1 cellular context compared by ENCODE assay signal in the genomic region with DNA sequence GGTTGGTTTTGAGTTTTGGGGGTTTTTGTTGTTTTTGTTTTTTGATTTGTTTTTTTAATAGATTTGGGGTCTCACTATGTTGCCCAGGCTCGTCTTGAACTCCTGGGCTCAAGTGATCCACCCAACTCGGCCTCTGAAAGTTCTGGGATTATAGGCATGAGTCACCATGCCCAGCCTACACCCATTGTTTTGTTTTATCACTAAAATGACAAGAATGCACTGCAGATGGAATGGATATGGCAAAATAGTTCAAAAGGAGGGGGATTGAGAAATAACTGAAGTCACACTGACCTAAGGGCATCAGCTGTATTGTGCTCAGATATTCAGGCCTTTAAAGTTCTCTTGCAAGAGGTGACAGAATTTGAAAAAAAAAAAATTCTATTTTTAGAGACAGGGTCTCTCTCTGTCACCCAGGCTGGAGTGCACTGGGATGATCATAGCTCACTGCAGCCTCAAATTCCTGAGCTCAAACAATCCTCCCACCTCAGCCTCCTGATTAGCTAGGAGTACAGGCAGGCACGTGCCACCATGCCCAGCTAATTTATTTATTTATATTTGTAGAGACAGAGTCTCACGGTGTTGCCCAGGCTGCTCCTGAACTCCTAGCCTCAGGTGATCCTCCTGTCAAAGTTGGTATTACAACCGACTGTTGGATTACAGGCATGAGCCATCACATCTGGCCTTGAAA.
A peak's percentile ranks its signal among the peaks of the same experiment; 100 is the strongest.
TF ChIP-seq lines count a peak whose summit lies in the region.

No MANE protein-coding gene starts in this region.

TF ChIP-seq in HepG2, 621 proteins besides CTCF, POLR2A, EP300 and RAD21 (continued from another document and continues in another):
- TF ChIP-seq, protein P1, sequence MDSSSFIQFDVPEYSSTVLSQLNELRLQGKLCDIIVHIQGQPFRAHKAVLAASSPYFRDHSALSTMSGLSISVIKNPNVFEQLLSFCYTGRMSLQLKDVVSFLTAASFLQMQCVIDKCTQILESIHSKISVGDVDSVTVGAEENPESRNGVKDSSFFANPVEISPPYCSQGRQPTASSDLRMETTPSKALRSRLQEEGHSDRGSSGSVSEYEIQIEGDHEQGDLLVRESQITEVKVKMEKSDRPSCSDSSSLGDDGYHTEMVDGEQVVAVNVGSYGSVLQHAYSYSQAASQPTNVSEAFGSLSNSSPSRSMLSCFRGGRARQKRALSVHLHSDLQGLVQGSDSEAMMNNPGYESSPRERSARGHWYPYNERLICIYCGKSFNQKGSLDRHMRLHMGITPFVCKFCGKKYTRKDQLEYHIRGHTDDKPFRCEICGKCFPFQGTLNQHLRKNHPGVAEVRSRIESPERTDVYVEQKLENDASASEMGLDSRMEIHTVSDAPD (CRISPR knock-in tag; IDR thresholded peaks at IDR 0.05), result no peak
- TF ChIP-seq, protein P2, sequence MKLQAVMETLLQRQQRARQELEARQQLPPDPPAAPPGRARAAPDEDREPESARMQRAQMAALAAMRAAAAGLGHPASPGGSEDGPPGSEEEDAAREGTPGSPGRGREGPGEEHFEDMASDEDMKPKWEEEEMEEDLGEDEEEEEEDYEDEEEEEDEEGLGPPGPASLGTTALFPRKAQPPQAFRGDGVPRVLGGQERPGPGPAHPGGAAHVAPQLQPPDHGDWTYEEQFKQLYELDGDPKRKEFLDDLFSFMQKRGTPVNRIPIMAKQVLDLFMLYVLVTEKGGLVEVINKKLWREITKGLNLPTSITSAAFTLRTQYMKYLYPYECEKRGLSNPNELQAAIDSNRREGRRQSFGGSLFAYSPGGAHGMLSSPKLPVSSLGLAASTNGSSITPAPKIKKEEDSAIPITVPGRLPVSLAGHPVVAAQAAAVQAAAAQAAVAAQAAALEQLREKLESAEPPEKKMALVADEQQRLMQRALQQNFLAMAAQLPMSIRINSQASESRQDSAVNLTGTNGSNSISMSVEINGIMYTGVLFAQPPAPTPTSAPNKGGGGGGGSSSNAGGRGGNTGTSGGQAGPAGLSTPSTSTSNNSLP (IDR thresholded peaks at IDR 0.05; ENCODE audit: low read depth, low read length), result peak; percentile 64; the same call in 1 of the 2 replicates
- TF ChIP-seq NFYB (CRISPR knock-in tag; IDR thresholded peaks at IDR 0.05) (no peak), SSRP1 (CRISPR knock-in tag; IDR thresholded peaks at IDR 0.05) (no peak), RORA (CRISPR knock-in tag; IDR thresholded peaks at IDR 0.05) (no peak), SPEN (CRISPR knock-in tag; IDR thresholded peaks at IDR 0.05; ENCODE audit: low read depth) (no peak), ZFP41 (CRISPR knock-in tag; IDR thresholded peaks at IDR 0.05; ENCODE audit: borderline replicate concordance) (no peak), MLLT10 (CRISPR knock-in tag; IDR thresholded peaks at IDR 0.05) (no peak), ZNF780A (CRISPR knock-in tag; IDR thresholded peaks at IDR 0.05) (no peak), MEF2D (CRISPR knock-in tag; IDR thresholded peaks at IDR 0.05) (0 out of 2 replicates have a peak, but pooled peaks have one; percentile 35), SAP130 (CRISPR knock-in tag; IDR thresholded peaks at IDR 0.05; ENCODE audit: low read depth) (peak; percentile 66), NR2F6 (IDR thresholded peaks at IDR 0.05) (peak; percentile 58), NR2F6 (CRISPR knock-in tag; IDR thresholded peaks at IDR 0.05) (peak; percentile 69; the same call in 1 of the 2 replicates), ZSCAN25 (CRISPR knock-in tag; IDR thresholded peaks at IDR 0.05) (no peak), ZNF34 (CRISPR knock-in tag; IDR thresholded peaks at IDR 0.05; ENCODE audit: borderline replicate concordance) (no peak), SAFB2 (CRISPR knock-in tag; IDR thresholded peaks at IDR 0.05; ENCODE audit: borderline replicate concordance, low read depth) (no peak)
- TF ChIP-seq, protein P3, sequence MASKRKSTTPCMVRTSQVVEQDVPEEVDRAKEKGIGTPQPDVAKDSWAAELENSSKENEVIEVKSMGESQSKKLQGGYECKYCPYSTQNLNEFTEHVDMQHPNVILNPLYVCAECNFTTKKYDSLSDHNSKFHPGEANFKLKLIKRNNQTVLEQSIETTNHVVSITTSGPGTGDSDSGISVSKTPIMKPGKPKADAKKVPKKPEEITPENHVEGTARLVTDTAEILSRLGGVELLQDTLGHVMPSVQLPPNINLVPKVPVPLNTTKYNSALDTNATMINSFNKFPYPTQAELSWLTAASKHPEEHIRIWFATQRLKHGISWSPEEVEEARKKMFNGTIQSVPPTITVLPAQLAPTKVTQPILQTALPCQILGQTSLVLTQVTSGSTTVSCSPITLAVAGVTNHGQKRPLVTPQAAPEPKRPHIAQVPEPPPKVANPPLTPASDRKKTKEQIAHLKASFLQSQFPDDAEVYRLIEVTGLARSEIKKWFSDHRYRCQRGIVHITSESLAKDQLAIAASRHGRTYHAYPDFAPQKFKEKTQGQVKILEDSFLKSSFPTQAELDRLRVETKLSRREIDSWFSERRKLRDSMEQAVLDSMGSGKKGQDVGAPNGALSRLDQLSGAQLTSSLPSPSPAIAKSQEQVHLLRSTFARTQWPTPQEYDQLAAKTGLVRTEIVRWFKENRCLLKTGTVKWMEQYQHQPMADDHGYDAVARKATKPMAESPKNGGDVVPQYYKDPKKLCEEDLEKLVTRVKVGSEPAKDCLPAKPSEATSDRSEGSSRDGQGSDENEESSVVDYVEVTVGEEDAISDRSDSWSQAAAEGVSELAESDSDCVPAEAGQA (IDR thresholded peaks at IDR 0.05; ENCODE audit: low read depth), result no peak
- TF ChIP-seq, protein P3 (CRISPR knock-in tag; IDR thresholded peaks at IDR 0.05; ENCODE audit: borderline replicate concordance), result no peak
- TF ChIP-seq, protein P4, sequence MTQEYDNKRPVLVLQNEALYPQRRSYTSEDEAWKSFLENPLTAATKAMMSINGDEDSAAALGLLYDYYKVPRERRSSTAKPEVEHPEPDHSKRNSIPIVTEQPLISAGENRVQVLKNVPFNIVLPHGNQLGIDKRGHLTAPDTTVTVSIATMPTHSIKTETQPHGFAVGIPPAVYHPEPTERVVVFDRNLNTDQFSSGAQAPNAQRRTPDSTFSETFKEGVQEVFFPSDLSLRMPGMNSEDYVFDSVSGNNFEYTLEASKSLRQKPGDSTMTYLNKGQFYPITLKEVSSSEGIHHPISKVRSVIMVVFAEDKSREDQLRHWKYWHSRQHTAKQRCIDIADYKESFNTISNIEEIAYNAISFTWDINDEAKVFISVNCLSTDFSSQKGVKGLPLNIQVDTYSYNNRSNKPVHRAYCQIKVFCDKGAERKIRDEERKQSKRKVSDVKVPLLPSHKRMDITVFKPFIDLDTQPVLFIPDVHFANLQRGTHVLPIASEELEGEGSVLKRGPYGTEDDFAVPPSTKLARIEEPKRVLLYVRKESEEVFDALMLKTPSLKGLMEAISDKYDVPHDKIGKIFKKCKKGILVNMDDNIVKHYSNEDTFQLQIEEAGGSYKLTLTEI (CRISPR knock-in tag; conservative IDR thresholded peaks at IDR 0.05), result no peak
- TF ChIP-seq, protein P5, sequence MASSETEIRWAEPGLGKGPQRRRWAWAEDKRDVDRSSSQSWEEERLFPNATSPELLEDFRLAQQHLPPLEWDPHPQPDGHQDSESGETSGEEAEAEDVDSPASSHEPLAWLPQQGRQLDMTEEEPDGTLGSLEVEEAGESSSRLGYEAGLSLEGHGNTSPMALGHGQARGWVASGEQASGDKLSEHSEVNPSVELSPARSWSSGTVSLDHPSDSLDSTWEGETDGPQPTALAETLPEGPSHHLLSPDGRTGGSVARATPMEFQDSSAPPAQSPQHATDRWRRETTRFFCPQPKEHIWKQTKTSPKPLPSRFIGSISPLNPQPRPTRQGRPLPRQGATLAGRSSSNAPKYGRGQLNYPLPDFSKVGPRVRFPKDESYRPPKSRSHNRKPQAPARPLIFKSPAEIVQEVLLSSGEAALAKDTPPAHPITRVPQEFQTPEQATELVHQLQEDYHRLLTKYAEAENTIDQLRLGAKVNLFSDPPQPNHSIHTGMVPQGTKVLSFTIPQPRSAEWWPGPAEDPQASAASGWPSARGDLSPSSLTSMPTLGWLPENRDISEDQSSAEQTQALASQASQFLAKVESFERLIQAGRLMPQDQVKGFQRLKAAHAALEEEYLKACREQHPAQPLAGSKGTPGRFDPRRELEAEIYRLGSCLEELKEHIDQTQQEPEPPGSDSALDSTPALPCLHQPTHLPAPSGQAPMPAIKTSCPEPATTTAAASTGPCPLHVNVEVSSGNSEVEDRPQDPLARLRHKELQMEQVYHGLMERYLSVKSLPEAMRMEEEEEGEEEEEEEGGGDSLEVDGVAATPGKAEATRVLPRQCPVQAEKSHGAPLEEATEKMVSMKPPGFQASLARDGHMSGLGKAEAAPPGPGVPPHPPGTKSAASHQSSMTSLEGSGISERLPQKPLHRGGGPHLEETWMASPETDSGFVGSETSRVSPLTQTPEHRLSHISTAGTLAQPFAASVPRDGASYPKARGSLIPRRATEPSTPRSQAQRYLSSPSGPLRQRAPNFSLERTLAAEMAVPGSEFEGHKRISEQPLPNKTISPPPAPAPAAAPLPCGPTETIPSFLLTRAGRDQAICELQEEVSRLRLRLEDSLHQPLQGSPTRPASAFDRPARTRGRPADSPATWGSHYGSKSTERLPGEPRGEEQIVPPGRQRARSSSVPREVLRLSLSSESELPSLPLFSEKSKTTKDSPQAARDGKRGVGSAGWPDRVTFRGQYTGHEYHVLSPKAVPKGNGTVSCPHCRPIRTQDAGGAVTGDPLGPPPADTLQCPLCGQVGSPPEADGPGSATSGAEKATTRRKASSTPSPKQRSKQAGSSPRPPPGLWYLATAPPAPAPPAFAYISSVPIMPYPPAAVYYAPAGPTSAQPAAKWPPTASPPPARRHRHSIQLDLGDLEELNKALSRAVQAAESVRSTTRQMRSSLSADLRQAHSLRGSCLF (CRISPR knock-in tag; IDR thresholded peaks at IDR 0.05; ENCODE audit: borderline replicate concordance), result no peak
- TF ChIP-seq, protein P6, sequence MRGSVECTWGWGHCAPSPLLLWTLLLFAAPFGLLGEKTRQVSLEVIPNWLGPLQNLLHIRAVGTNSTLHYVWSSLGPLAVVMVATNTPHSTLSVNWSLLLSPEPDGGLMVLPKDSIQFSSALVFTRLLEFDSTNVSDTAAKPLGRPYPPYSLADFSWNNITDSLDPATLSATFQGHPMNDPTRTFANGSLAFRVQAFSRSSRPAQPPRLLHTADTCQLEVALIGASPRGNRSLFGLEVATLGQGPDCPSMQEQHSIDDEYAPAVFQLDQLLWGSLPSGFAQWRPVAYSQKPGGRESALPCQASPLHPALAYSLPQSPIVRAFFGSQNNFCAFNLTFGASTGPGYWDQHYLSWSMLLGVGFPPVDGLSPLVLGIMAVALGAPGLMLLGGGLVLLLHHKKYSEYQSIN (CRISPR knock-in tag; IDR thresholded peaks at IDR 0.05; ENCODE audit: borderline replicate concordance), result no peak
- TF ChIP-seq, protein P7, sequence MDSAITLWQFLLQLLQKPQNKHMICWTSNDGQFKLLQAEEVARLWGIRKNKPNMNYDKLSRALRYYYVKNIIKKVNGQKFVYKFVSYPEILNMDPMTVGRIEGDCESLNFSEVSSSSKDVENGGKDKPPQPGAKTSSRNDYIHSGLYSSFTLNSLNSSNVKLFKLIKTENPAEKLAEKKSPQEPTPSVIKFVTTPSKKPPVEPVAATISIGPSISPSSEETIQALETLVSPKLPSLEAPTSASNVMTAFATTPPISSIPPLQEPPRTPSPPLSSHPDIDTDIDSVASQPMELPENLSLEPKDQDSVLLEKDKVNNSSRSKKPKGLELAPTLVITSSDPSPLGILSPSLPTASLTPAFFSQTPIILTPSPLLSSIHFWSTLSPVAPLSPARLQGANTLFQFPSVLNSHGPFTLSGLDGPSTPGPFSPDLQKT (CRISPR knock-in tag; IDR thresholded peaks at IDR 0.05; ENCODE audit: borderline replicate concordance), result no peak
- TF ChIP-seq, protein P8, sequence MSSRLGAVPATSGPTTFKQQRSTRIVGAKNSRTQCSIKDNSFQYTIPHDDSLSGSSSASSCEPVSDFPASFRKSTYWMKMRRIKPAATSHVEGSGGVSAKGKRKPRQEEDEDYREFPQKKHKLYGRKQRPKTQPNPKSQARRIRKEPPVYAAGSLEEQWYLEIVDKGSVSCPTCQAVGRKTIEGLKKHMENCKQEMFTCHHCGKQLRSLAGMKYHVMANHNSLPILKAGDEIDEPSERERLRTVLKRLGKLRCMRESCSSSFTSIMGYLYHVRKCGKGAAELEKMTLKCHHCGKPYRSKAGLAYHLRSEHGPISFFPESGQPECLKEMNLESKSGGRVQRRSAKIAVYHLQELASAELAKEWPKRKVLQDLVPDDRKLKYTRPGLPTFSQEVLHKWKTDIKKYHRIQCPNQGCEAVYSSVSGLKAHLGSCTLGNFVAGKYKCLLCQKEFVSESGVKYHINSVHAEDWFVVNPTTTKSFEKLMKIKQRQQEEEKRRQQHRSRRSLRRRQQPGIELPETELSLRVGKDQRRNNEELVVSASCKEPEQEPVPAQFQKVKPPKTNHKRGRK (CRISPR knock-in tag; IDR thresholded peaks at IDR 0.05), result no peak
- TF ChIP-seq, protein P9, sequence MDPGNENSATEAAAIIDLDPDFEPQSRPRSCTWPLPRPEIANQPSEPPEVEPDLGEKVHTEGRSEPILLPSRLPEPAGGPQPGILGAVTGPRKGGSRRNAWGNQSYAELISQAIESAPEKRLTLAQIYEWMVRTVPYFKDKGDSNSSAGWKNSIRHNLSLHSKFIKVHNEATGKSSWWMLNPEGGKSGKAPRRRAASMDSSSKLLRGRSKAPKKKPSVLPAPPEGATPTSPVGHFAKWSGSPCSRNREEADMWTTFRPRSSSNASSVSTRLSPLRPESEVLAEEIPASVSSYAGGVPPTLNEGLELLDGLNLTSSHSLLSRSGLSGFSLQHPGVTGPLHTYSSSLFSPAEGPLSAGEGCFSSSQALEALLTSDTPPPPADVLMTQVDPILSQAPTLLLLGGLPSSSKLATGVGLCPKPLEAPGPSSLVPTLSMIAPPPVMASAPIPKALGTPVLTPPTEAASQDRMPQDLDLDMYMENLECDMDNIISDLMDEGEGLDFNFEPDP (CRISPR knock-in tag; conservative IDR thresholded peaks at IDR 0.05), result no peak
